8 cellular contexts compared by ENCODE assay signal in the genomic region with DNA sequence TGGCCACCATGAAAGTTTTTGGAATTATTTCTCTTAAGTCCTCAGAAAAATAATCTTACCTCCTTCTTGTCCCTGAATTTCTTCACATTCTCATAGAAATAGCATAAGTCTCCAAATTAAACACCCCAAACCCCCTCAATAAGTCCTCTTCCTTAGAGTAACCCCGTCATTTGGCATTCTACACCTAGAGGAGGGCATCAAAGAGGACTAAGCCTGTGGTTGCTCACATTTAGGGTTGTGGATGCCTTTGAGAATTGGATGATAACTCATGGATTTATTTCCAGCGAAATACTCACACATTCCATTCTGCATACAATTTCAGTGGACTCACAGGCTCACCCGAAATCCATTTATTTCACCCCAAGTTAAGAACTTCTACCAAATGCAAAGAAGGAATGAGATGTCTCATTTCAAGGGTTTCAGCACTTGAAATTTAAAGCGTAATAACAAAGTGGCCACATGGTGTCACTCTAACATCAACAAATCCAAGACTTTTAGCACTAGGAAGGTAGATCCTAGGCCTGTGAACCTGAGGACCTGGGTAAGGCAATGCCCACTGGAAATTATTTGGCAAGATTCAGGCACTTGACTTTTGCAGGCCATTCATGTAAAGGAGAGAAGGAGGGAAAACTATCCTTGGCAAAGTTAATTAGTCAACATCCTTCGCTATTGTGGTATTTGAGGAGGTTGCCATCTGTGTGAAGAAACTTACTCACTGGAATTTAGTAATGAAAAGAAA.
DNase-seq lines count a peak whose midpoint lies in the region; ATAC-seq and TF ChIP-seq lines count a peak whose summit lies in the region.

No MANE protein-coding gene starts in this region.

- no peak overlapping the region for H2AFZ ChIP-seq in OCI-LY3 (ENCODE audit: low read depth, low read length)

- H3K4me3 ChIP-seq in OCI-LY3 (ENCODE audit: low read length), result no peak overlapping the region
- H3K4me3 ChIP-seq in brain microvascular endothelial cell (ENCODE audit: low read depth, low read length), result no peak overlapping the region

- in situ Hi-C loops in brain microvascular endothelial cell (cut with HindIII; ENCODE audit: low pct_ligation_motif_present, low sequenced_read_pairs), result no loop called here

- TF ChIP-seq CTCF in OCI-LY3 (IDR thresholded peaks at IDR 0.05; ENCODE audit: low read depth, low read length) (peak; percentile 87), brain microvascular endothelial cell (IDR thresholded peaks at IDR 0.05; ENCODE audit: low read depth, low read length, missing control alignments) (peak; percentile 54)

- peaks cover 32% of the 10 kb centered on the region for H3K27me3 ChIP-seq in OCI-LY3 (ENCODE audit: low read depth, low read length)
- no peaks in the 10 kb centered on the region for H3K27me3 ChIP-seq in brain microvascular endothelial cell (replicated peaks)

- peaks cover 7% of the 10 kb centered on the region for H3K4me1 ChIP-seq in OCI-LY3 (ENCODE audit: low read length)

- no peaks in the 10 kb centered on the region for H4K20me1 ChIP-seq in OCI-LY3 (ENCODE audit: insufficient read depth, low read length)

- no peaks in the 10 kb centered on the region for H3K79me2 ChIP-seq in OCI-LY3 (ENCODE audit: low read length)

- H3K27ac ChIP-seq in OCI-LY3 (ENCODE audit: low read length) (no peak overlapping the region), brain microvascular endothelial cell (no peak overlapping the region)

- DNase-seq in CMK (ENCODE audit: low read depth) (peak; percentile 9), HuH-7.5 (ENCODE audit: low spot score) (peak; percentile 21), brain microvascular endothelial cell (peak; percentile 49), iris pigment epithelial cell (ENCODE audit: low read depth) (peak; percentile 66)
- peak; percentile 1 for DNase-seq in stimulated activated CD8-positive, alpha-beta memory T cell treated with anti-CD3 and anti-CD28 coated beads, Interleukin-12 subunit alpha, Interleukin-12 subunit beta, amount 100 ng/mL, for 24 hours (ENCODE audit: extremely low read depth)

- H3K4me2 ChIP-seq in OCI-LY3 (ENCODE audit: low read length), result no peak overlapping the region

- H3K9me3 ChIP-seq in OCI-LY3 (ENCODE audit: insufficient read depth, low read length), result no peaks in the 10 kb centered on the region

- no peak overlapping the region for H3K9ac ChIP-seq in OCI-LY3 (ENCODE audit: low read length)

- peak; percentile 56 for ATAC-seq in GM18861 (IDR thresholded peaks at IDR 0.05; ENCODE audit: unreplicated experiment)
- no peak for ATAC-seq in HG02870 (IDR thresholded peaks at IDR 0.05; ENCODE audit: unreplicated experiment)

- H3K36me3 ChIP-seq in OCI-LY3 (replicated peaks; ENCODE audit: low read depth, low read length) (no peaks in the 10 kb centered on the region), brain microvascular endothelial cell (replicated peaks) (no peaks in the 10 kb centered on the region)

Comparison
In these comparisons a context has a peak if more than half of its experiments do, and no peak if none do; other contexts are left out.
1. DNase-seq: peak in every context shown above with its lines; median percentile 66 in iris pigment epithelial cell; 49 in brain microvascular endothelial cell; 21 in HuH-7.5; 9 in CMK; 1 in stimulated activated CD8-positive, alpha-beta memory T cell treated with anti-CD3 and anti-CD28 coated beads, Interleukin-12 subunit alpha, Interleukin-12 subunit beta, amount 100 ng/mL, for 24 hours.